9 cellular contexts compared by ENCODE assay signal in genomic region chr10:89351402-89352038, GRCh38. TPM values are rescaled to one million over a fixed set of nuclear protein-coding genes. Genes with fewer than 3 reads are reported as not detected.
DNase-seq lines count a peak whose midpoint lies in the region; ATAC-seq, FAIRE-seq and TF ChIP-seq lines count a peak whose summit lies in the region.
"Had no signal": no experiment of that assay in that cellular context is flagged by ENCODE, and none has a peak within 500 bp of the region (broad histone marks: within the 10 kb centered on the region; RNA-seq: fewer than 3 reads in every experiment).

No MANE protein-coding gene starts in this region.

- H3K27ac ChIP-seq in heart right ventricle (peak overlapping the region; percentile 37 to 89 (median 81)), spleen (peak overlapping the region in 7 of 8 donors; percentile 39 to 80 (median 74))
- H3K27ac ChIP-seq in CD4-positive, alpha-beta memory T cell (ENCODE audit: low read depth, low read length), result no peak overlapping the region

- H3K36me3 ChIP-seq in heart right ventricle (no peaks in the 10 kb centered on the region), spleen (no peaks in the 10 kb centered on the region)
- no peaks in the 10 kb centered on the region for H3K36me3 ChIP-seq in CD4-positive, alpha-beta memory T cell (ENCODE audit: insufficient read depth, low read length)

- H3K4me1 Mint-ChIP-seq in CD4-positive, alpha-beta memory T cell, result peaks cover 2 to 17% (median 7%) of the 10 kb centered on the region in 4 donors

- H3K27me3 ChIP-seq in heart right ventricle (no peaks in the 10 kb centered on the region), spleen (replicated peaks in 1 of 7) (no peaks in the 10 kb centered on the region)
- H3K27me3 ChIP-seq in CD4-positive, alpha-beta memory T cell (ENCODE audit: insufficient read depth, low read length), result no peaks in the 10 kb centered on the region

- peaks cover 0 to 6% of the 10 kb centered on the region in 2 donors for H3K36me3 Mint-ChIP-seq in CD4-positive, alpha-beta memory T cell

- POLR2A ChIA-PET in CD4-positive, alpha-beta memory T cell (lab: Charles Lee; ENCODE audit: partially characterized antibody), result no interaction called here

- H3K4me3 ChIP-seq in heart right ventricle, result peak overlapping the region in 1 of 10 donors; percentile 16
- H3K4me3 ChIP-seq in spleen, result no peak overlapping the region
- H3K4me3 ChIP-seq in CD4-positive, alpha-beta memory T cell (ENCODE audit: low read length in 2 of 2), result no peak overlapping the region

- intact Hi-C loops in heart right ventricle (cut with DNase I) (no loop called here), spleen (cut with DNase I; ENCODE audit: low total_unique reads) (no loop called here)
- intact Hi-C loops in CD4-positive, alpha-beta memory T cell (cut with micrococcal nuclease), result no loop called here

- H3K9me3 ChIP-seq in heart right ventricle (peaks cover 0 to 7% (median 0%) of the 10 kb centered on the region in 11 donors), spleen (no peaks in the 10 kb centered on the region)
- no peaks in the 10 kb centered on the region for H3K9me3 ChIP-seq in CD4-positive, alpha-beta memory T cell (ENCODE audit: control insufficient read depth in 1 of 2, low read length in 2 of 2)

- 39 to 46% methylated on average over 7 of the region's 7 CpGs for WGBS in heart right ventricle, 2 donors
- 61 to 81% (median 67%) methylated on average over 7 of the region's 7 CpGs for WGBS in spleen, 5 donors

- TF ChIP-seq CTCF in heart right ventricle (IDR thresholded peaks at IDR 0.05) (no peak), spleen (IDR thresholded peaks at IDR 0.05 in 8 of 11, conservative IDR thresholded peaks at IDR 0.05 in 3 of 11) (no peak)

- H3K27me3 Mint-ChIP-seq in CD4-positive, alpha-beta memory T cell, result peaks cover 2 to 6% of the 10 kb centered on the region in 2 donors

- CTCF ChIA-PET in CD4-positive, alpha-beta memory T cell (lab: Charles Lee; ENCODE audit: partially characterized antibody), result interaction anchor here (1.4 kb wide), 1 partner anchor 18 kb away, joined by 6 read pairs; no protein-coding TSS in a partner anchor

- ATAC-seq in GM18519 (IDR thresholded peaks at IDR 0.05; ENCODE audit: low FRiP score, unreplicated experiment), result peak; percentile 82
- ATAC-seq in HG02588 (IDR thresholded peaks at IDR 0.05; ENCODE audit: unreplicated experiment), result peak; percentile 86
- ATAC-seq in heart right ventricle, result peak in 2 of 8 donors; percentile 3 to 25

- H3K4me3 Mint-ChIP-seq in CD4-positive, alpha-beta memory T cell, result peak overlapping the region in 1 of 8 donors; percentile 53

- DNase-seq in RCC 7860 (ENCODE audit: low spot score), result peak; percentile 51
- DNase-seq in heart right ventricle, result no peak
- no peak for DNase-seq in spleen
- DNase-seq in RKO (ENCODE audit: low spot score), result no peak
- DNase-seq in NCI-H2227 treated with DMSO at 0.1 percent for 48 hours (lab: John Stamatoyannopoulos, UW), result no peak
- DNase-seq in CD4-positive, alpha-beta memory T cell, result no peak

- peaks cover 0 to 4% (median 0%) of the 10 kb centered on the region in 8 donors for H3K9me3 Mint-ChIP-seq in CD4-positive, alpha-beta memory T cell

- FAIRE-seq in RCC 7860 (lab: Jason Lieb, UNC), result no peak

- H3K4me1 ChIP-seq in heart right ventricle (peaks cover 18 to 67% (median 56%) of the 10 kb centered on the region in 9 donors), spleen (peaks cover 21 to 56% (median 44%) of the 10 kb centered on the region in 6 donors)
- H3K4me1 ChIP-seq in CD4-positive, alpha-beta memory T cell (ENCODE audit: insufficient read depth, low read length), result peaks cover 6% of the 10 kb centered on the region

- no peak overlapping the region for H3K27ac Mint-ChIP-seq in CD4-positive, alpha-beta memory T cell

- no peak for TF ChIP-seq POLR2A in spleen (IDR thresholded peaks at IDR 0.05)

RNA-seq across cellular contexts. Expression of gene IFIT3, which starts 23.7 kb away (rescaled TPM):
- 100 to 1,000 TPM in 1 of 10 donors, 10 to 100 TPM in 7, 1 to 10 TPM in 2; 8.0 to 102 (median 13.2) TPM for total RNA-seq in heart right ventricle
- polyA plus RNA-seq in heart right ventricle, result 1 to 10 TPM; 4.7 to 7.9 TPM
- 10 to 100 TPM; 19.1 to 44.5 (median 24.7) TPM for total RNA-seq in spleen
- polyA plus RNA-seq in spleen, result 10 to 100 TPM in 2 of 3 donors, 1 to 10 TPM in 1; 7.7 to 29.9 (median 10.4) TPM
- 1 to 10 TPM; 3.1 to 3.3 TPM for total RNA-seq in CD4-positive, alpha-beta memory T cell
- 10 to 100 TPM in 1 of 2 donors, 1 to 10 TPM in 1; 5.1 to 10.4 TPM for polyA plus RNA-seq in CD4-positive, alpha-beta memory T cell

RNA-seq across cellular contexts. Expression of gene IFIT1B, which starts 26.3 kb away (rescaled TPM):
- total RNA-seq in heart right ventricle (under 1 TPM in 1 of 10 donors, not detected in 9; 0.21 TPM), spleen (10 to 100 TPM in 1 of 7 donors, 1 to 10 TPM in 3, under 1 TPM in 1, not detected in 2; 0.49 to 36.9 (median 2.9) TPM)
- polyA plus RNA-seq in heart right ventricle (not detected), spleen (under 1 TPM in 1 of 3 donors, not detected in 2; 0.04 TPM)
- total RNA-seq in CD4-positive, alpha-beta memory T cell, result not detected
- not detected for polyA plus RNA-seq in CD4-positive, alpha-beta memory T cell
- total RNA-seq: LHCN-M2 had no signal

RNA-seq across cellular contexts. Expression of gene IFIT1, which starts 40.9 kb away (rescaled TPM):
- total RNA-seq in heart right ventricle (10 to 100 TPM; 18.8 to 50.1 (median 30.1) TPM), spleen (10 to 100 TPM; 13.5 to 35.7 (median 24.2) TPM)
- polyA plus RNA-seq in heart right ventricle (10 to 100 TPM in 1 of 2 donors, 1 to 10 TPM in 1; 5.1 to 20.8 TPM), spleen (10 to 100 TPM in 2 of 3 donors, 1 to 10 TPM in 1; 8.8 to 26.5 (median 10.8) TPM)
- total RNA-seq in CD4-positive, alpha-beta memory T cell, result 1 to 10 TPM; 5.1 to 6.3 TPM
- polyA plus RNA-seq in CD4-positive, alpha-beta memory T cell, result 10 to 100 TPM in 1 of 2 donors, 1 to 10 TPM in 1; 4.3 to 15.2 TPM

RNA-seq across cellular contexts. Expression of gene IFIT2, which starts 49.7 kb away (rescaled TPM):
- 10 to 100 TPM in 3 of 10 donors, 1 to 10 TPM in 7; 2.1 to 24.4 (median 6.5) TPM for total RNA-seq in heart right ventricle
- polyA plus RNA-seq in heart right ventricle, result 1 to 10 TPM; 1.8 to 4.6 TPM
- 10 to 100 TPM; 12.8 to 22.2 (median 18.2) TPM for total RNA-seq in spleen
- 10 to 100 TPM in 1 of 3 donors, 1 to 10 TPM in 2; 6.1 to 11.4 (median 7.0) TPM for polyA plus RNA-seq in spleen
- 10 to 100 TPM; 10.4 to 10.7 TPM for total RNA-seq in CD4-positive, alpha-beta memory T cell
- polyA plus RNA-seq in CD4-positive, alpha-beta memory T cell, result 1 to 10 TPM; 3.5 to 9.2 TPM
